9 cellular contexts compared by ENCODE assay signal in the genomic region with DNA sequence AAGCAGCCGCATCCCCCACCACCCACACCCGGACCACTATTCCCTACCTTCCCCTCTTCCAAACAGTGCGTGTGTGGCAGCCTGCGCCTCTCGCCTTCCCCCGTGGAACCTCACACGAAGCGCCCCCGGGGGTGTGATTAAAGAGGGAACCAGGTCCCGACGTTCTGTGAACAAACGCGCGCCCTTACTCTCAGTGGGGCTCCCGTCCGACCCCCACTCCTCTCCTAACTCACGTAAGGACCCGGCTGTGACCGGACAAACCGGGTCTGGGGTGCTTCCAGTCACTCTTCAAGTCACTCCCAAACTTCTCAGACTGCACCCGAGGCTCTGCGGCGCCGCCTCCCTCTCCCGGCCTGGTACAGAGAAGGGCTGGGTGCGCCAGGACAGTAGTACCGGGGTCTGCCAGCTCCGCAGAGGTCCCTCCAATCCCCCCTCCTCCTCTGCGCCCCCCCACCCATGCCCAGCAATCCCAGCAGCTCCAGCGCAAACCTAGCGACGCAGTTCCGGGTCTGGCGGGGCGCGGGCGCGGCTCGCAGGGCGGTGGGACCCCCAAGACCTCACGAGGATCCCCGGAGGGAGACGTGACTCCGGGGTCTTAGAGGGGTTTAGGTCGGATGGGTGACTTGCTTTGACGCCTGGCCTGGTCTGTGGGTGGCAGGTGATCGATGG. TPM values are rescaled to one million over a fixed set of nuclear protein-coding genes. Genes with fewer than 3 reads are reported as not detected.
DNase-seq lines count a peak whose midpoint lies in the region; ATAC-seq, FAIRE-seq and TF ChIP-seq lines count a peak whose summit lies in the region.
"Had no signal": no experiment of that assay in that cellular context is flagged by ENCODE, and none has a peak within 500 bp of the region (broad histone marks: within the 10 kb centered on the region; RNA-seq: fewer than 3 reads in every experiment).

No MANE protein-coding gene starts in this region.

- dilution Hi-C loops in keratinocyte (cut with MboI; ENCODE audit: extremely low pct_ligation_motif_present, low sequenced_read_pairs): no loop called here

- DNase-seq in GM23248 (peak; percentile 21), colonic mucosa (no peak), keratinocyte (ENCODE audit: low read depth, low spot score) (no peak), sciatic nerve (ENCODE audit: low spot score) (no peak), NCI-H446 (lab: John Stamatoyannopoulos, UW) (no peak), HTR-8/SVneo (ENCODE audit: insufficient read length, low spot score) (no peak)
- DNase-seq: NCI-H1092 had no signal

- in situ Hi-C loops in GM23248 (cut with MboI): no loop called here

- WGBS in GM23248 (ENCODE audit: low coverage in 1 of 2, low lambda C conversion rate in 2 of 2, missing lambda C conversion rate in 2 of 2), 2 experiments: 5% methylated on average over 37 to 45 of the region's 47 CpGs

- FAIRE-seq in keratinocyte (lab: Jason Lieb, UNC) (no peak), HTR-8/SVneo (lab: Jason Lieb, UNC) (no peak)

- H4K20me1 ChIP-seq in GM23248 (ENCODE audit: insufficient read depth) (no peaks in the 10 kb centered on the region), keratinocyte (ENCODE audit: control insufficient read depth, extremely low read depth, insufficient read depth, low read length) (no peaks in the 10 kb centered on the region)

- peak overlapping the region; percentile 68 for H2AFZ ChIP-seq in GM23248
- H2AFZ ChIP-seq in keratinocyte (ENCODE audit: control insufficient read depth, low read length): peak overlapping the region; percentile 80

- H3K27me3 ChIP-seq in GM23248 (replicated peaks; ENCODE audit: insufficient read depth) (peaks cover 15% of the 10 kb centered on the region), colonic mucosa (peaks cover 26% of the 10 kb centered on the region), keratinocyte (ENCODE audit: control insufficient read depth, extremely low read depth, insufficient read depth, low read length) (no peaks in the 10 kb centered on the region)

- H3K27ac ChIP-seq in GM23248 (no peak overlapping the region), colonic mucosa (no peak overlapping the region), keratinocyte (ENCODE audit: control insufficient read depth, insufficient read depth, low read length) (no peak overlapping the region)

- no peaks in the 10 kb centered on the region for H3K36me3 ChIP-seq in GM23248 (ENCODE audit: low read depth)
- no peaks in the 10 kb centered on the region for H3K36me3 ChIP-seq in colonic mucosa
- peaks cover 0 to 2% of the 10 kb centered on the region in 2 experiments for H3K36me3 ChIP-seq in keratinocyte (ENCODE audit: control insufficient read depth in 2 of 2, extremely low read depth in 1 of 2, insufficient read depth in 2 of 2, low read length in 2 of 2)

- no peaks in the 10 kb centered on the region for H3K9me2 ChIP-seq in GM23248 (ENCODE audit: insufficient read depth)

- H3K4me2 ChIP-seq in GM23248 (ENCODE audit: unreplicated experiment) (peak overlapping the region; percentile 37), keratinocyte (ENCODE audit: control insufficient read depth, extremely low read depth, insufficient read depth, low read depth, low read length) (peak overlapping the region; percentile 97)

- H3K9me1 ChIP-seq in keratinocyte (ENCODE audit: control insufficient read depth, extremely low read depth, insufficient read depth, low read length): no peaks in the 10 kb centered on the region

- H3K9ac ChIP-seq in GM23248 (no peak overlapping the region), colonic mucosa (ENCODE audit: low read depth in 2 of 2, low read length in 2 of 2) (peak overlapping the region; percentile 7 to 12), keratinocyte (ENCODE audit: control insufficient read depth, extremely low read depth, insufficient read depth, low read length) (peak overlapping the region; percentile 59)

- H3F3A ChIP-seq in GM23248 (ENCODE audit: insufficient read depth): no peaks in the 10 kb centered on the region

- H3K4me1 ChIP-seq in GM23248 (ENCODE audit: insufficient read depth) (no peaks in the 10 kb centered on the region), colonic mucosa (peaks cover 4% of the 10 kb centered on the region), keratinocyte (ENCODE audit: control insufficient read depth, extremely low read depth, insufficient read depth, low read length) (peaks cover 28% of the 10 kb centered on the region)

- no peak for TF ChIP-seq CTCF in colonic mucosa (IDR thresholded peaks at IDR 0.05)
- TF ChIP-seq CTCF in keratinocyte (optimal IDR thresholded peaks at IDR 0.05 in 1 of 3, IDR thresholded peaks at IDR 0.05 in 1 of 3, conservative IDR thresholded peaks at IDR 0.05 in 1 of 3; ENCODE audit: extremely low read depth in 1 of 3, insufficient read depth in 2 of 3, low read length in 3 of 3): no peak

- ATAC-seq in sciatic nerve (peak; percentile 53), HG03520 (IDR thresholded peaks at IDR 0.05; ENCODE audit: unreplicated experiment) (no peak)
- ATAC-seq in activated CD4-positive, CD25-positive, alpha-beta regulatory T cell treated with anti-CD3 and anti-CD28 coated beads, Interleukin-2, amount 50 U/mL, for 24 hours: no peak

- H3K4me3 ChIP-seq in GM23248 (peak overlapping the region; percentile 46), colonic mucosa (peak overlapping the region; percentile 22), keratinocyte (ENCODE audit: control insufficient read depth in 2 of 3, extremely low read depth in 1 of 3, insufficient read depth in 2 of 3, low read depth in 1 of 3, low read length in 3 of 3) (peak overlapping the region; percentile 43 to 57 (median 52))

- H3K79me2 ChIP-seq in GM23248 (ENCODE audit: insufficient read depth) (no peaks in the 10 kb centered on the region), keratinocyte (ENCODE audit: control insufficient read depth, insufficient read depth, low read length) (peaks cover 4% of the 10 kb centered on the region)

- no peaks in the 10 kb centered on the region for H3K9me3 ChIP-seq in GM23248 (ENCODE audit: low read depth)
- H3K9me3 ChIP-seq in colonic mucosa: no peaks in the 10 kb centered on the region
- no peaks in the 10 kb centered on the region for H3K9me3 ChIP-seq in keratinocyte (ENCODE audit: control insufficient read depth, low read depth, low read length)

- intact Hi-C loops in colonic mucosa (cut with DNase I) (no loop called here), sciatic nerve (cut with DNase I) (no loop called here)

RNA-seq across cellular contexts. Expression of gene DUOXA1, which starts 0.6 kb away (rescaled TPM):
- total RNA-seq in GM23248 (2014; rRNA removed; shearing (Covaris generic)): 2.4 TPM in 1 of 2 replicates, not detected in the other
- polyA plus RNA-seq in GM23248 (2016; fragmentation: Nextera tagmentation; extraction: Ambion mirVana) (0.48 and 0.61 TPM in 2 replicates), keratinocyte (14.1 to 37.2 TPM (median 15.1 TPM) in 3 replicates)
- total RNA-seq in colonic mucosa (1 to 10 TPM in 1 of 2 donors, under 1 TPM in 1; 0.88 to 1.3 TPM), sciatic nerve (5.9 TPM)
- polyA plus RNA-seq in keratinocyte (2011; ENCODE audit: low read depth): 31.6 TPM
- 10.0 and 11.2 TPM in 2 replicates for polyA plus RNA-seq in keratinocyte (2011; cell fraction: cytosol; rRNA removed)
- 83.6 and 94.1 TPM in 2 replicates for polyA plus RNA-seq in keratinocyte (2011; cell fraction: nucleus; rRNA removed)
- polyA plus RNA-seq in keratinocyte (2012; ENCODE audit: low replicate concordance): 12.9 and 111 TPM in 2 replicates
- polyA minus RNA-seq in keratinocyte: 26.4 to 62.0 TPM (median 42.9 TPM) in 3 replicates
- polyA minus RNA-seq in keratinocyte (2011; cell fraction: cytosol; rRNA and poly(A)+ RNA removed): 23.8 TPM
- polyA minus RNA-seq in keratinocyte (2011; cell fraction: nucleus; rRNA and poly(A)+ RNA removed): 36.1 and 44.3 TPM in 2 replicates

RNA-seq across cellular contexts. Expression of gene DUOX1, which starts 0.7 kb away (rescaled TPM):
- total RNA-seq in GM23248 (2014; rRNA removed; shearing (Covaris generic)): 0.32 and 0.89 TPM in 2 replicates
- polyA plus RNA-seq in GM23248 (2016; fragmentation: Nextera tagmentation; extraction: Ambion mirVana) (1.5 and 1.8 TPM in 2 replicates), keratinocyte (13.6 to 32.5 TPM (median 16.3 TPM) in 3 replicates)
- total RNA-seq in colonic mucosa (under 1 TPM; 0.45 to 0.96 TPM), sciatic nerve (5.9 TPM)
- 28.6 TPM for polyA plus RNA-seq in keratinocyte (2011; ENCODE audit: low read depth)
- 5.0 and 5.6 TPM in 2 replicates for polyA plus RNA-seq in keratinocyte (2011; cell fraction: cytosol; rRNA removed)
- 99.6 and 112 TPM in 2 replicates for polyA plus RNA-seq in keratinocyte (2011; cell fraction: nucleus; rRNA removed)
- polyA plus RNA-seq in keratinocyte (2012; ENCODE audit: low replicate concordance): 24.7 and 76.3 TPM in 2 replicates
- polyA minus RNA-seq in keratinocyte: 53.5 to 83.7 TPM (median 55.5 TPM) in 3 replicates
- polyA minus RNA-seq in keratinocyte (2011; cell fraction: cytosol; rRNA and poly(A)+ RNA removed): 10.7 TPM
- polyA minus RNA-seq in keratinocyte (2011; cell fraction: nucleus; rRNA and poly(A)+ RNA removed): 81.7 and 91.0 TPM in 2 replicates

RNA-seq across cellular contexts. Expression of gene DUOXA2, which starts 15.0 kb away (rescaled TPM):
- total RNA-seq in GM23248 (2014; rRNA removed; shearing (Covaris generic)): not detected in 2 replicates
- polyA plus RNA-seq in GM23248 (2016; fragmentation: Nextera tagmentation; extraction: Ambion mirVana) (not detected in 2 replicates), keratinocyte (not detected in 3 replicates)
- total RNA-seq in colonic mucosa (10 to 100 TPM; 30.2 to 48.5 TPM), sciatic nerve (not detected)
- not detected for polyA plus RNA-seq in keratinocyte (2011; ENCODE audit: low read depth)
- polyA plus RNA-seq in keratinocyte (2011; cell fraction: cytosol; rRNA removed): not detected in 2 replicates
- polyA plus RNA-seq in keratinocyte (2011; cell fraction: nucleus; rRNA removed): not detected in 2 replicates
- 0.19 and 0.78 TPM in 2 replicates for polyA plus RNA-seq in keratinocyte (2012; ENCODE audit: low replicate concordance)
- polyA minus RNA-seq in keratinocyte: not detected in 3 replicates
- polyA minus RNA-seq in keratinocyte (2011; cell fraction: cytosol; rRNA and poly(A)+ RNA removed): not detected
- polyA minus RNA-seq in keratinocyte (2011; cell fraction: nucleus; rRNA and poly(A)+ RNA removed): not detected in 2 replicates

RNA-seq across cellular contexts. Expression of gene DUOX2, which starts 15.1 kb away (rescaled TPM):
- not detected in 2 replicates for total RNA-seq in GM23248 (2014; rRNA removed; shearing (Covaris generic))
- polyA plus RNA-seq in GM23248 (2016; fragmentation: Nextera tagmentation; extraction: Ambion mirVana): 0.03 TPM in 2 replicates
- 100 to 1,000 TPM in 1 of 2 donors, 10 to 100 TPM in 1; 40.0 to 111 TPM for total RNA-seq in colonic mucosa
- 0.31 to 0.75 TPM (median 0.31 TPM) in 3 replicates for polyA plus RNA-seq in keratinocyte
- polyA plus RNA-seq in keratinocyte (2011; ENCODE audit: low read depth): 2.3 TPM
- polyA plus RNA-seq in keratinocyte (2011; cell fraction: cytosol; rRNA removed): 0.18 TPM in 2 replicates
- polyA plus RNA-seq in keratinocyte (2011; cell fraction: nucleus; rRNA removed): 3.1 and 4.8 TPM in 2 replicates
- polyA plus RNA-seq in keratinocyte (2012; ENCODE audit: low replicate concordance): 0.22 and 3.1 TPM in 2 replicates
- 0.49 to 1.8 TPM (median 0.80 TPM) in 3 replicates for polyA minus RNA-seq in keratinocyte
- polyA minus RNA-seq in keratinocyte (2011; cell fraction: cytosol; rRNA and poly(A)+ RNA removed): 0.38 TPM
- polyA minus RNA-seq in keratinocyte (2011; cell fraction: nucleus; rRNA and poly(A)+ RNA removed): 1.3 and 2.2 TPM in 2 replicates
- total RNA-seq in sciatic nerve: 1.5 TPM

RNA-seq across cellular contexts. Expression of gene SHF, which starts 58.7 kb away (rescaled TPM):
- total RNA-seq in GM23248 (2014; rRNA removed; shearing (Covaris generic)): 0.25 and 0.32 TPM in 2 replicates
- polyA plus RNA-seq in GM23248 (2016; fragmentation: Nextera tagmentation; extraction: Ambion mirVana): 0.76 and 0.93 TPM in 2 replicates
- 10 to 100 TPM in 1 of 2 donors, 1 to 10 TPM in 1; 8.7 to 14.7 TPM for total RNA-seq in colonic mucosa
- polyA plus RNA-seq in keratinocyte: 0.24 to 0.57 TPM (median 0.26 TPM) in 3 replicates
- polyA plus RNA-seq in keratinocyte (2011; ENCODE audit: low read depth): 2.0 TPM
- 0.30 and 0.35 TPM in 2 replicates for polyA plus RNA-seq in keratinocyte (2011; cell fraction: cytosol; rRNA removed)
- 0.55 and 0.59 TPM in 2 replicates for polyA plus RNA-seq in keratinocyte (2011; cell fraction: nucleus; rRNA removed)
- 0.30 and 8.9 TPM in 2 replicates for polyA plus RNA-seq in keratinocyte (2012; ENCODE audit: low replicate concordance)
- polyA minus RNA-seq in keratinocyte: 0.63 TPM in 1 of 3 replicates, not detected in the others
- polyA minus RNA-seq in keratinocyte (2011; cell fraction: cytosol; rRNA and poly(A)+ RNA removed): not detected
- 0.53 and 0.85 TPM in 2 replicates for polyA minus RNA-seq in keratinocyte (2011; cell fraction: nucleus; rRNA and poly(A)+ RNA removed)
- 15.4 TPM for total RNA-seq in sciatic nerve

Comparison
In these comparisons a context has a peak if more than half of its experiments do, and no peak if none do; other contexts are left out.
1. RNA of gene DUOXA2, which starts 15.0 kb away (total RNA-seq): 30.2 to 48.5 TPM in colonic mucosa; not detected in GM23248 and not detected in sciatic nerve (single experiment); every median in the first group is over 10 times any median in the second.
2. Peak in every context shown above with its lines, with median percentiles within 50 percentile points of each other: H3K4me3 ChIP-seq.